In genomic region chr10:102720775-102721301, GRCh38 we compare ENCODE assay signal across 20 cellular contexts.
A peak's percentile ranks its signal among the peaks of the same experiment; 100 is the strongest.
DNase-seq lines count a peak whose midpoint lies in the region; ATAC-seq and TF ChIP-seq lines count a peak whose summit lies in the region.
"Had no signal": no experiment of that assay in that cellular context is flagged by ENCODE, and none has a peak within 500 bp of the region (broad histone marks: within the 10 kb centered on the region; RNA-seq: fewer than 3 reads in every experiment).

No MANE protein-coding gene starts in this region.

- H3K4me3 ChIP-seq in HUES6 (ENCODE audit: low read depth, low read length): no peak overlapping the region
- no peak overlapping the region for H3K4me3 ChIP-seq in parathyroid adenoma (ENCODE audit: low read depth, low read length)
- H3K4me3 ChIP-seq: GM23248 had no signal

- peaks cover 21% of the 10 kb centered on the region; the same call in 1 of the 2 replicates for H3K4me1 ChIP-seq in HUES6 (ENCODE audit: control insufficient read depth, insufficient read depth, low read length)
- H3K4me1 ChIP-seq in parathyroid adenoma: peaks cover 52% of the 10 kb centered on the region

- H3K27ac ChIP-seq in HUES6 (ENCODE audit: low read depth, low read length) (peak overlapping the region; percentile 61; the same call in 1 of the 2 replicates), parathyroid adenoma (peak overlapping the region; percentile 99)
- H3K27ac ChIP-seq: 22Rv1, GM23248 had no signal

- H3K27me3 ChIP-seq in HUES6 (ENCODE audit: control insufficient read depth, insufficient read depth, low read length): no peaks in the 10 kb centered on the region
- H3K27me3 ChIP-seq in parathyroid adenoma (ENCODE audit: control insufficient read depth, insufficient read depth, low read length): no peaks in the 10 kb centered on the region
- H3K27me3 ChIP-seq: BE2C had no signal

- H3K36me3 ChIP-seq in HUES6 (ENCODE audit: control insufficient read depth, insufficient read depth, low read length): peaks cover 23% of the 10 kb centered on the region
- H3K36me3 ChIP-seq in parathyroid adenoma (ENCODE audit: control insufficient read depth, insufficient read depth, low read length): no peaks in the 10 kb centered on the region

- TF ChIP-seq CTCF in parathyroid adenoma (IDR thresholded peaks at IDR 0.05): no peak

- peak overlapping the region; percentile 36 for H2AFZ ChIP-seq in parathyroid adenoma
- H2AFZ ChIP-seq: GM23248 had no signal

- peak overlapping the region; percentile 13 for H3K4me2 ChIP-seq in parathyroid adenoma (ENCODE audit: low read length)
- H3K4me2 ChIP-seq: SK-N-SH had no signal

- DNase-seq in NCI-H82 (lab: John Stamatoyannopoulos, UW) (peak; percentile 33), NCI-H82 treated with DMSO at 0.1 percent for 48 hours (lab: John Stamatoyannopoulos, UW; ENCODE audit: unreplicated experiment) (no peak), iPS-NIHi7 (ENCODE audit: extremely low spot score) (peak; percentile 6)
- no peak for DNase-seq in stimulated activated CD4-positive, alpha-beta T cell treated with anti-CD3 and anti-CD28 coated beads, Interleukin-15, amount 100 ng/mL, for 24 hours
- DNase-seq: BE2C; CD4-positive, alpha-beta memory T cell; DMS79; GM23248; MM.1S; NCI-H1092 treated with DMSO at 0.1 percent for 48 hours; NCI-H2081 treated with DMSO at 0.1 percent for 48 hours; NCI-H510A; NCI-H774; SHP77; SK-N-SH had no signal

- H3K9ac ChIP-seq in HUES6 (ENCODE audit: low read length) (no peak overlapping the region), parathyroid adenoma (no peak overlapping the region)
- H3K9ac ChIP-seq: GM23248, SK-N-SH had no signal

- H3K79me2 ChIP-seq in parathyroid adenoma: peaks cover 28% of the 10 kb centered on the region

- H3K9me3 ChIP-seq in HUES6 (ENCODE audit: control insufficient read depth, insufficient read depth, low read depth, low read length): no peaks in the 10 kb centered on the region
- no peaks in the 10 kb centered on the region for H3K9me3 ChIP-seq in parathyroid adenoma (ENCODE audit: control insufficient read depth, low read length)
- H3K9me3 ChIP-seq: BE2C, SK-N-SH had no signal

- ATAC-seq in GM18867 (IDR thresholded peaks at IDR 0.05; ENCODE audit: unreplicated experiment) (no peak), HG03460 (IDR thresholded peaks at IDR 0.05; ENCODE audit: unreplicated experiment) (no peak)

Comparison
In these comparisons a context has a peak if more than half of its experiments do, and no peak if none do; other contexts are left out.
1. DNase-seq: peak in NCI-H82 (single experiment) and iPS-NIHi7 (single experiment); none in NCI-H82 treated with DMSO at 0.1 percent for 48 hours (single experiment) and stimulated activated CD4-positive, alpha-beta T cell treated with anti-CD3 and anti-CD28 coated beads, Interleukin-15, amount 100 ng/mL, for 24 hours (single experiment).